Comparison of ENCODE assay signal across 8 cellular contexts in the genomic region with DNA sequence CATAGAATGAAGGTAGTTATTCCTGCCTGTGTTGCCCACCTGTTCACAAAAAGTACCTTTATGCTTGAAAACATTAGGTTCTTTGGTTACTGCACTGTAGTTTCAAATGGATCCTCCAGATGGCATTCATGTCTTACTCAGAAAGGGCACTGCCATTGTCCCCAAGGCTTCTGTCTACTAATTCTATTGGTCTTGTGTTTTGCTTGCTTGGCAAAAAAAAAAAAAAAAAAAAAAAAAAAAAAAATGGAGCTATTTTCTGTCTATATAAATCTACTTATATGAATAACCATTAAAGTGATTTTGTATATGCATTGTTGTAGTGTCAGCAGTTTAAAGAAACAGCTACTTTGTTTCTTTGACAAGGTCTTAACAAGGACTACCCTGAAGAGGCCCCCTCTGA. TPM values are rescaled to one million over a fixed set of nuclear protein-coding genes. Genes with fewer than 3 reads are reported as not detected.
DNase-seq lines count a peak whose midpoint lies in the region; ATAC-seq, FAIRE-seq and TF ChIP-seq lines count a peak whose summit lies in the region.

No MANE protein-coding gene starts in this region.

- H3K4me1 ChIP-seq in DND-41 (ENCODE audit: insufficient read depth, low read length) (no peaks in the 10 kb centered on the region), tibial artery (no peaks in the 10 kb centered on the region)

- H3K9me3 ChIP-seq in DND-41 (ENCODE audit: insufficient read depth, low read length, severe bottlenecking): no peaks in the 10 kb centered on the region
- H3K9me3 ChIP-seq in tibial artery: no peaks in the 10 kb centered on the region

- no peaks in the 10 kb centered on the region for H4K20me1 ChIP-seq in DND-41 (ENCODE audit: insufficient read depth, low read length)

- H3K27me3 ChIP-seq in DND-41 (ENCODE audit: insufficient read depth, low read length, poor library complexity) (no peaks in the 10 kb centered on the region), tibial artery (no peaks in the 10 kb centered on the region)

- H3K4me3 ChIP-seq in DND-41 (ENCODE audit: low read depth in 1 of 2, low read length in 2 of 2) (no peak overlapping the region), tibial artery (no peak overlapping the region), coronary artery (no peak overlapping the region)

- no peaks in the 10 kb centered on the region for H3K79me2 ChIP-seq in DND-41 (ENCODE audit: insufficient read depth, low read length)

- ATAC-seq in DND-41 (ENCODE audit: insufficient read depth, low read depth) (peak; percentile 78), GM21737 (IDR thresholded peaks at IDR 0.05; ENCODE audit: unreplicated experiment) (peak; percentile 67)

- no peak overlapping the region for H3K4me2 ChIP-seq in DND-41 (ENCODE audit: insufficient read depth, low read length)

- H3K9ac ChIP-seq in DND-41 (ENCODE audit: low read depth, low read length): no peak overlapping the region

- H2AFZ ChIP-seq in DND-41 (ENCODE audit: low read depth, low read length): no peak overlapping the region

- FAIRE-seq in frontal cortex (lab: Jason Lieb, UNC): peak; percentile 8

- H3K36me3 ChIP-seq in DND-41 (ENCODE audit: insufficient read depth, low read length) (peaks cover 15% of the 10 kb centered on the region), tibial artery (peaks cover 5 to 10% (median 5%) of the 10 kb centered on the region in 3 donors)

- TF ChIP-seq CTCF in DND-41 (IDR thresholded peaks at IDR 0.05; ENCODE audit: borderline replicate concordance, extremely low read depth, low read length, poor library complexity, severe bottlenecking): peak; percentile 72
- TF ChIP-seq CTCF in tibial artery (IDR thresholded peaks at IDR 0.05): peak; percentile 20 to 47
- no peak for TF ChIP-seq CTCF in coronary artery (IDR thresholded peaks at IDR 0.05)

- DNase-seq in DND-41 (peak; percentile 28), NCI-H1417 treated with DMSO at 0.1 percent for 48 hours (lab: John Stamatoyannopoulos, UW) (peak; percentile 26), SW480 (ENCODE audit: low spot score) (peak; percentile 65), frontal cortex (ENCODE audit: low spot score in 2 of 2) (no peak), tibial artery (no peak), coronary artery (ENCODE audit: low spot score) (no peak), OCI-M2 (lab: John Stamatoyannopoulos, UW; ENCODE audit: unreplicated experiment) (no peak)

- H3K27ac ChIP-seq in DND-41 (ENCODE audit: low read length): no peak overlapping the region
- H3K27ac ChIP-seq in tibial artery: no peak overlapping the region
- no peak overlapping the region for H3K27ac ChIP-seq in coronary artery

- intact Hi-C loops in tibial artery (cut with DNase I; ENCODE audit: low total_unique reads): no loop called here

RNA-seq across cellular contexts. Expression of a gene that starts 12.7 kb away (rescaled TPM):
- total RNA-seq in frontal cortex: 22.4 TPM

RNA-seq across cellular contexts. Expression of a gene that starts 45.5 kb away (rescaled TPM):
- 12.6 TPM for total RNA-seq in frontal cortex

Comparison
In these comparisons a context has a peak if more than half of its experiments do, and no peak if none do; other contexts are left out.
1. DNase-seq: peak in DND-41 (single experiment), NCI-H1417 treated with DMSO at 0.1 percent for 48 hours (single experiment) and SW480 (single experiment); none in frontal cortex (0 of 2), tibial artery (0 of 2), coronary artery (single experiment) and OCI-M2 (single experiment).